Comparison of ENCODE assay signal across 15 cellular contexts in genomic region chr22:45120931-45121330, GRCh38.
"Had no signal": no experiment of that assay in that cellular context is flagged by ENCODE, and none has a peak within 500 bp of the region (broad histone marks: within the 10 kb centered on the region; RNA-seq: fewer than 3 reads in every experiment).

No MANE protein-coding gene starts in this region.

- H3K4me3 Mint-ChIP-seq: activated CD4-positive, alpha-beta T cell treated with anti-CD3 and anti-CD28 coated beads, Interleukin-2, amount 10 ng/mL, durations not matched to agents 7 days and 5 days; activated naive CD4-positive, alpha-beta T cell treated with anti-CD3 and anti-CD28 coated beads, Interleukin-2, amount 10 ng/mL, durations not matched to agents 7 days and 5 days; central memory CD8-positive, alpha-beta T cell; dendritic cell treated with granulocyte-macrophage colony-stimulating factor and Interleukin-4, amounts not matched to agents 40 ng/mL and 50 ng/mL, for 4 days; naive thymus-derived CD8-positive, alpha-beta T cell had no signal

- H3K4me1 ChIP-seq: tibial artery had no signal

- DNase-seq: activated CD4-positive, alpha-beta T cell treated with anti-CD3 and anti-CD28 coated beads, Interleukin-2, amount 10 ng/mL, durations not matched to agents 7 days and 5 days; activated CD4-positive, CD25-positive, alpha-beta regulatory T cell; activated CD8-positive, alpha-beta memory T cell treated with anti-CD3 and anti-CD28 coated beads for 24 hours; activated naive CD4-positive, alpha-beta T cell treated with anti-CD3 and anti-CD28 coated beads, Interleukin-2, amount 10 ng/mL, durations not matched to agents 7 days and 5 days; foreskin fibroblast; left colon; mucosa of descending colon; naive thymus-derived CD8-positive, alpha-beta T cell; tibial artery had no signal

- ATAC-seq: left colon; mucosa of descending colon; naive thymus-derived CD8-positive, alpha-beta T cell had no signal

- H3K27ac Mint-ChIP-seq: activated CD4-positive, alpha-beta T cell treated with anti-CD3 and anti-CD28 coated beads, Interleukin-2, amount 10 ng/mL, durations not matched to agents 7 days and 5 days; activated naive CD4-positive, alpha-beta T cell treated with anti-CD3 and anti-CD28 coated beads, Interleukin-2, amount 10 ng/mL, durations not matched to agents 7 days and 5 days; activated T-helper 2 cell treated with anti-CD3 and anti-CD28 coated beads, Interferon-gamma antibody, Interleukin-2, Interleukin-4, amounts not matched to agents 10 μg/mL and 5 μg/mL and 100 μg/mL, durations not matched to agents 14 hours and 24 hours and 36 hours; dendritic cell treated with granulocyte-macrophage colony-stimulating factor and Interleukin-4, amounts not matched to agents 40 ng/mL and 50 ng/mL, for 4 days had no signal

- H3K4me3 ChIP-seq: lung, mucosa of descending colon, tibial artery, vagina had no signal

- H3K27ac ChIP-seq: neutrophil, tibial artery, vagina had no signal

- H3K4me1 Mint-ChIP-seq: activated CD4-positive, alpha-beta T cell treated with anti-CD3 and anti-CD28 coated beads, Interleukin-2, amount 10 ng/mL, durations not matched to agents 7 days and 5 days; activated naive CD4-positive, alpha-beta T cell treated with anti-CD3 and anti-CD28 coated beads, Interleukin-2, amount 10 ng/mL, durations not matched to agents 7 days and 5 days; central memory CD8-positive, alpha-beta T cell; naive thymus-derived CD8-positive, alpha-beta T cell had no signal

- H3K36me3 Mint-ChIP-seq: activated naive CD4-positive, alpha-beta T cell treated with anti-CD3 and anti-CD28 coated beads, Interleukin-2, amount 10 ng/mL, durations not matched to agents 7 days and 5 days; naive thymus-derived CD8-positive, alpha-beta T cell had no signal

- H3K36me3 ChIP-seq: neutrophil, tibial artery, vagina had no signal

- H3K9me3 Mint-ChIP-seq: activated CD4-positive, alpha-beta T cell treated with anti-CD3 and anti-CD28 coated beads, Interleukin-2, amount 10 ng/mL, durations not matched to agents 7 days and 5 days; activated naive CD4-positive, alpha-beta T cell treated with anti-CD3 and anti-CD28 coated beads, Interleukin-2, amount 10 ng/mL, durations not matched to agents 7 days and 5 days; activated T-helper 2 cell treated with anti-CD3 and anti-CD28 coated beads, Interferon-gamma antibody, Interleukin-2, Interleukin-4, amounts not matched to agents 10 μg/mL and 5 μg/mL and 100 μg/mL, durations not matched to agents 14 hours and 24 hours and 36 hours; central memory CD8-positive, alpha-beta T cell had no signal

- H3K27me3 ChIP-seq: neutrophil, vagina had no signal

- H3K9me3 ChIP-seq: mucosa of descending colon, neutrophil, tibial artery, vagina had no signal

- H3K27me3 Mint-ChIP-seq: activated CD4-positive, alpha-beta T cell treated with anti-CD3 and anti-CD28 coated beads, Interleukin-2, amount 10 ng/mL, durations not matched to agents 7 days and 5 days; central memory CD8-positive, alpha-beta T cell had no signal
